In the genomic region with DNA sequence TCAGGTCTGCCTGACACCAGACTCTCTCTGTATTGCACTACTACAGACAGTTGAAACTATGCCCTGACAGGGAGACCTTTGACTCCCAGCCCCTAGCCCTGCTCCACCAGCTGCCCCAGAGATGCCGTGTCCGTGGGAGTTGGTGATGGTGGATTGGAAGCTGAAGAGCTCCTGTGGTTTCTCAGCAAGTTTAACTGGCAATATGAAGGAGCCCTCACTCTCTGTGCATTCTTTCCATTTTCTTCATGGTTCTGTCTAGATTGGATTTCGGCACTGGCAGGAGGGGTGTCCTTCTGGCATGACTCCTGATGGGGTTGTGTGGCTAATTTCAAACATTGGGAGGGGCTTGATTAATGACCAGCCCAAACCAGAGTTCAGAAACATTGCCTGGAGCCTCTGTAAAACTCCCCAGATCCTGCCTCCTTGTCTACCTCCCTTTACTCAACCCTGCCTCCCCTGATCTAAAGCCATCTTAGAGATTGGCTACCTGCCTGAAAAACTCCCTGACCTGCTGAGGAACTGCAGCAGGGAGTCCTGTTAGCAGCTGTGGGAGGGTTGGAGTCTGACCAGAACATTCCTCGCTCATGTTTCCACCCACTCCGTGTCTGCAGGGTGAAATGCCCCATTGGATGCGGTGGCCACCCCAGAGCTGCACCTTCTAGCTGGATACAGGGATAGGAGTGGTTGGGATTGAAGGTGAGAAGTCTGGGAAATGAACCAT, we compare ENCODE assay signal across 15 cellular contexts.
A peak's percentile ranks its signal among the peaks of the same experiment; 100 is the strongest.
DNase-seq lines count a peak whose midpoint lies in the region; ATAC-seq and TF ChIP-seq lines count a peak whose summit lies in the region.
"Had no signal": no experiment of that assay in that cellular context is flagged by ENCODE, and none has a peak within 500 bp of the region (broad histone marks: within the 10 kb centered on the region; RNA-seq: fewer than 3 reads in every experiment).

No MANE protein-coding gene starts in this region.

- TF ChIP-seq CTCF in RWPE1 (conservative IDR thresholded peaks at IDR 0.05; ENCODE audit: low read depth) (no peak), fibroblast of pulmonary artery (IDR thresholded peaks at IDR 0.05; ENCODE audit: low read length, missing control alignments) (no peak), psoas muscle (IDR thresholded peaks at IDR 0.05) (no peak), testis (IDR thresholded peaks at IDR 0.05) (no peak), OCI-LY7 (conservative IDR thresholded peaks at IDR 0.05; ENCODE audit: low read length) (no peak)

- CTCF ChIA-PET in RWPE1 (lab: Yijun Ruan, JAX): interaction anchor here (1.6 kb wide), 1 partner anchor 795 kb away, joined by 11 read pairs; a partner anchor contains a TSS
- CTCF ChIA-PET in OCI-LY7 (lab: Charles Lee; ENCODE audit: unreplicated experiment): no interaction called here

- 14 to 38% (median 28%) methylated on average over 6 of the region's 6 CpGs for WGBS in psoas muscle, 3 donors
- WGBS in testis, 2 donors: 16 to 27% methylated on average over 6 of the region's 6 CpGs

- H3K4me3 ChIP-seq in fibroblast of pulmonary artery (replicated peaks; ENCODE audit: low read depth, low read length): no peak overlapping the region
- no peak overlapping the region for H3K4me3 ChIP-seq in psoas muscle
- no peak overlapping the region for H3K4me3 ChIP-seq in testis
- H3K4me3 ChIP-seq in OCI-LY7 (ENCODE audit: low read depth, low read length, poor library complexity, severe bottlenecking): no peak overlapping the region

- H3K9me2 ChIP-seq in OCI-LY7 (ENCODE audit: insufficient read depth, low read length): no peaks in the 10 kb centered on the region

- POLR2A ChIA-PET in RWPE1 (lab: Yijun Ruan, JAX; ENCODE audit: low non-redundant PET): no interaction called here
- POLR2A ChIA-PET in OCI-LY7 (lab: Charles Lee): interaction anchor here (0.7 kb wide), 1 partner anchor 1348 kb away, joined by 3 read pairs; no protein-coding TSS in a partner anchor

- H3K27me3 ChIP-seq in psoas muscle (ENCODE audit: insufficient read depth in 3 of 3, low read length in 2 of 3) (peaks cover 0 to 26% (median 4%) of the 10 kb centered on the region in 3 donors), testis (no peaks in the 10 kb centered on the region)

- no peak overlapping the region for H3K4me2 ChIP-seq in OCI-LY7 (ENCODE audit: low read length)

- no TSS peak for BruUV-seq in OCI-LY7 (replicated peaks; lab: Mats Ljungman, UMichigan)

- no peaks in the 10 kb centered on the region for H3K79me2 ChIP-seq in OCI-LY7 (ENCODE audit: insufficient read depth, low read depth, low read length)

- peak; percentile 35 for DNase-seq in GM03348 (ENCODE audit: low spot score)
- DNase-seq in RWPE1 (ENCODE audit: low spot score): peak; percentile 35
- peak; percentile 69 for DNase-seq in fibroblast of pulmonary artery (ENCODE audit: low read depth)
- no peak for DNase-seq in psoas muscle
- DNase-seq in testis: no peak
- DNase-seq in foreskin melanocyte: no peak
- no peak for DNase-seq in NCI-H748 treated with DMSO at 0.1 percent for 48 hours (lab: John Stamatoyannopoulos, UW)
- no peak for DNase-seq in OCI-LY7 (ENCODE audit: low spot score)
- DNase-seq: activated naive CD4-positive, alpha-beta T cell treated with anti-CD3 and anti-CD28 coated beads, Interleukin-2, amount 10 ng/mL, durations not matched to agents 7 days and 5 days; C1 segment of cervical spinal cord; cortex of kidney; SHP77 treated with DMSO at 0.1 percent for 48 hours; stimulated activated CD4-positive, alpha-beta T cell treated with anti-CD3 and anti-CD28 coated beads, Interleukin-4, amount 100 ng/mL, for 4 hours; stimulated activated naive CD4-positive, alpha-beta T cell treated with Interleukin-2 at 50 U/mL for 16 hours had no signal

- peak in 3 of 4 donors; percentile 37 to 46 (median 43) for ATAC-seq in psoas muscle

- no peak for TF ChIP-seq POLR2A in testis (IDR thresholded peaks at IDR 0.05)

- H3K36me3 ChIP-seq in psoas muscle (ENCODE audit: insufficient read depth in 1 of 2, low read depth in 1 of 2): no peaks in the 10 kb centered on the region
- no peaks in the 10 kb centered on the region for H3K36me3 ChIP-seq in testis (ENCODE audit: low read depth, missing control alignments)
- H3K36me3 ChIP-seq in OCI-LY7 (ENCODE audit: insufficient read depth, low read length): no peaks in the 10 kb centered on the region

- H2AFZ ChIP-seq in OCI-LY7 (ENCODE audit: low read length): no peak overlapping the region

- H4K20me1 ChIP-seq in OCI-LY7 (ENCODE audit: insufficient read depth, low read length): no peaks in the 10 kb centered on the region

- intact Hi-C loops in psoas muscle (cut with DNase I) (loop anchor here in 1 of 2 donors (5.0 kb wide), 1 partner anchor 158 kb away; no protein-coding TSS in a partner anchor), testis (cut with DNase I; ENCODE audit: low total_unique reads) (no loop called here), OCI-LY7 (cut with micrococcal nuclease; ENCODE audit: unreplicated experiment) (no loop called here)

- H3K4me1 ChIP-seq in psoas muscle (no peaks in the 10 kb centered on the region), testis (peaks cover 6% of the 10 kb centered on the region), OCI-LY7 (ENCODE audit: insufficient read depth, low read length, poor library complexity, severe bottlenecking) (no peaks in the 10 kb centered on the region)

- no peaks in the 10 kb centered on the region for H3K9me3 ChIP-seq in psoas muscle
- H3K9me3 ChIP-seq in testis: no peaks in the 10 kb centered on the region
- H3K9me3 ChIP-seq in OCI-LY7 (ENCODE audit: low read length): no peaks in the 10 kb centered on the region

- H3K27ac ChIP-seq in RWPE1 (peak overlapping the region; percentile 59), psoas muscle (no peak overlapping the region), testis (no peak overlapping the region), OCI-LY7 (ENCODE audit: low read depth, low read length, poor library complexity, severe bottlenecking) (no peak overlapping the region)
- H3K27ac ChIP-seq: KMS-11 had no signal

Comparison
In these comparisons a context has a peak if more than half of its experiments do, and no peak if none do; other contexts are left out.
1. DNase-seq: peak in GM03348 (single experiment), RWPE1 (single experiment) and fibroblast of pulmonary artery (single experiment); none in psoas muscle (0 of 2), testis (single experiment), foreskin melanocyte (single experiment), NCI-H748 treated with DMSO at 0.1 percent for 48 hours (single experiment) and OCI-LY7 (single experiment).